ENCODE assay signal across 8 cellular contexts in the genomic region with DNA sequence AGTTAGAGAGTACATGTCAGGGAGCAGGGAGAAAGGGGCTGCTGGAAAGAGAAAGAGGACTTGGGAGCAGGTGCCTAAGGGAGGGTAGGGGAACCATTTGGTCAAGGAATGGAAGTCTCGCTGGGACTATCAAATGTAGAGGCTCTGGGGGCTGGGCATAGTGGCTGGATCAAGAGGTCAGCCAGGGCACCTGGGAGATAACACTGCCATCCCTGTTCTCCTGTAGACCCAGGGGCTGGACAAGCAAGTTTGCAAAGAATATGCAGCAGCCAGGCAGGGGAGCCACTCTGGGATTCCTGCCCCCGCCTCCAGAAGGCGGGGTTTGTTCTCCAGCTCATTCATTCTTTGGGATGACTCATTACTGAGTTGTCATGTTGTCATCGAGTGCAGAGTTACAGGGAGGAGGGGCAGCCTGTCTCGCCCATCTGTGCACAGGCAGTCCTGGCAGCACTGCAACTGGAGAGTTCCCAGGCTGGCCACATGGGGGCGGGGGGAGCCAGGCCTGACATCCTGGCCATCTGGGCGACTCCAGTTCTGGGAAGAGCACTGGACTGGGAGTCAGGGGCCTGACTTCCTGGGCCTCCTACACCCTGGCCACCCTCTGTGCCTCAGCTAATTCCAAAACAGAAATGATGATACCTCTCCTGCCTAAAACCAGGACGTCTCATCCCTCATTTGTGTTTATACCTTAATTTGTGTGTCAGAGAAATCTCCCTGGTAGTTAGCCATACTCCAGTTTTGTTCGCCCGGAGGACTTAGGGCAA. TPM values are rescaled to one million over a fixed set of nuclear protein-coding genes. Genes with fewer than 3 reads are reported as not detected.
A peak's percentile ranks its signal among the peaks of the same experiment; 100 is the strongest.
DNase-seq lines count a peak whose midpoint lies in the region; ATAC-seq and TF ChIP-seq lines count a peak whose summit lies in the region.

No MANE protein-coding gene starts in this region.

- no peak overlapping the region for H3K27ac Mint-ChIP-seq in activated CD4-positive, alpha-beta T cell treated with anti-CD3 and anti-CD28 coated beads, Interleukin-2, amount 10 ng/mL, durations not matched to agents 24 days and 14 days

- no peaks in the 10 kb centered on the region for H3K36me3 Mint-ChIP-seq in activated CD4-positive, alpha-beta T cell treated with anti-CD3 and anti-CD28 coated beads, Interleukin-2, amount 10 ng/mL, durations not matched to agents 24 days and 14 days (ENCODE audit: low read depth)

- peak; percentile 90 for DNase-seq in CD1c-positive myeloid dendritic cell (ENCODE audit: extremely low spot score)
- DNase-seq in NCI-H526 treated with DMSO at 0.1 percent for 48 hours (lab: John Stamatoyannopoulos, UW): peak; percentile 66
- DNase-seq in activated CD4-positive, alpha-beta T cell treated with anti-CD3 and anti-CD28 coated beads, Interleukin-2, amount 10 ng/mL, durations not matched to agents 24 days and 14 days: peak; percentile 92
- DNase-seq in colonic mucosa: peak; percentile 93
- peak; percentile 92 to 96 for DNase-seq in left lung
- peak; percentile 79 to 90 for DNase-seq in stimulated activated CD4-positive, alpha-beta T cell treated with anti-CD3 and anti-CD28 coated beads, Interleukin-4, amount 100 ng/mL, for 48 hours (ENCODE audit: low read depth in 2 of 2)

- no peak overlapping the region for H3K4me3 Mint-ChIP-seq in activated CD4-positive, alpha-beta T cell treated with anti-CD3 and anti-CD28 coated beads, Interleukin-2, amount 10 ng/mL, durations not matched to agents 24 days and 14 days

- H3K27me3 Mint-ChIP-seq in activated CD4-positive, alpha-beta T cell treated with anti-CD3 and anti-CD28 coated beads, Interleukin-2, amount 10 ng/mL, durations not matched to agents 24 days and 14 days: peaks cover 9% of the 10 kb centered on the region

- no peak overlapping the region for H3K4me3 ChIP-seq in colonic mucosa
- no peak overlapping the region for H3K4me3 ChIP-seq in left lung

- H3K27me3 ChIP-seq in colonic mucosa: no peaks in the 10 kb centered on the region
- H3K27me3 ChIP-seq in left lung: no peaks in the 10 kb centered on the region

- H3K9me3 Mint-ChIP-seq in activated CD4-positive, alpha-beta T cell treated with anti-CD3 and anti-CD28 coated beads, Interleukin-2, amount 10 ng/mL, durations not matched to agents 24 days and 14 days: no peaks in the 10 kb centered on the region

- peaks cover 13% of the 10 kb centered on the region for H3K4me1 Mint-ChIP-seq in activated CD4-positive, alpha-beta T cell treated with anti-CD3 and anti-CD28 coated beads, Interleukin-2, amount 10 ng/mL, durations not matched to agents 24 days and 14 days

- H3K9me3 ChIP-seq in colonic mucosa (no peaks in the 10 kb centered on the region), left lung (no peaks in the 10 kb centered on the region)

- H3K4me1 ChIP-seq in colonic mucosa (no peaks in the 10 kb centered on the region), left lung (peaks cover 8% of the 10 kb centered on the region in 2 donors)

- H3K27ac ChIP-seq in colonic mucosa (no peak overlapping the region), left lung (no peak overlapping the region)

- TF ChIP-seq CTCF in colonic mucosa (IDR thresholded peaks at IDR 0.05) (peak; percentile 93), left lung (IDR thresholded peaks at IDR 0.05) (peak; percentile 91 to 98)

- ATAC-seq in GM19452 (IDR thresholded peaks at IDR 0.05; ENCODE audit: unreplicated experiment) (peak; percentile 88), HG03565 (IDR thresholded peaks at IDR 0.05; ENCODE audit: unreplicated experiment) (peak; percentile 88), left lung (peak; percentile 99)

- intact Hi-C loops in activated CD4-positive, alpha-beta T cell treated with anti-CD3 and anti-CD28 coated beads, Interleukin-2, amount 10 ng/mL, durations not matched to agents 24 days and 14 days (cut with micrococcal nuclease): loop anchor here (1.0 to 10.0 kb wide), 8 partner anchors 28 to 843 kb away; partner anchors contain the start of genes BTBD9, MDGA1 and ZFAND3
- intact Hi-C loops in colonic mucosa (cut with DNase I) (loop anchor here (10.0 kb wide), 1 partner anchor 223 kb away; no protein-coding TSS in a partner anchor), left lung (cut with DNase I) (no loop called here)

- no peak overlapping the region for H3K9ac ChIP-seq in colonic mucosa (ENCODE audit: low read depth in 2 of 2, low read length in 2 of 2)

- H3K36me3 ChIP-seq in colonic mucosa (no peaks in the 10 kb centered on the region), left lung (no peaks in the 10 kb centered on the region)

RNA-seq across cellular contexts. Expression of gene ZFAND3, which starts 28.2 kb away (rescaled TPM):
- total RNA-seq in activated CD4-positive, alpha-beta T cell treated with anti-CD3 and anti-CD28 coated beads, Interleukin-2, amount 10 ng/mL, durations not matched to agents 24 days and 14 days: 31.5 and 39.6 TPM in 2 replicates
- total RNA-seq in colonic mucosa (10 to 100 TPM; 42.0 to 96.8 TPM), left lung (10 to 100 TPM; 65.9 TPM)

Comparison
In these comparisons a context has a peak if more than half of its experiments do, and no peak if none do; other contexts are left out.
1. intact Hi-C loops: an anchor here in activated CD4-positive, alpha-beta T cell treated with anti-CD3 and anti-CD28 coated beads, Interleukin-2, amount 10 ng/mL, durations not matched to agents 24 days and 14 days (1.0 to 10.0 kb wide) and colonic mucosa (10.0 kb wide); none called in left lung.